11 cellular contexts compared by ENCODE assay signal in genomic region chr11:134270250-134270714, GRCh38. TPM values are rescaled to one million over a fixed set of nuclear protein-coding genes. Genes with fewer than 3 reads are reported as not detected.
DNase-seq lines count a peak whose midpoint lies in the region; ATAC-seq, FAIRE-seq and TF ChIP-seq lines count a peak whose summit lies in the region.
"Had no signal": no experiment of that assay in that cellular context is flagged by ENCODE, and none has a peak within 500 bp of the region (broad histone marks: within the 10 kb centered on the region; RNA-seq: fewer than 3 reads in every experiment).

No MANE protein-coding gene starts in this region.

- TF ChIP-seq POLR2A in HepG2 (IDR thresholded peaks at IDR 0.05; ENCODE audit: insufficient read depth in 1 of 2, low read depth in 2 of 2, low read length in 2 of 2) (no peak), right lobe of liver (IDR thresholded peaks at IDR 0.05) (no peak)

- FAIRE-seq in HepG2 (lab: Jason Lieb, UNC) (no peak), frontal cortex (lab: Jason Lieb, UNC) (no peak)
- FAIRE-seq: islet of Langerhans had no signal

- H3K9me3 ChIP-seq in HepG2 (ENCODE audit: low read length) (no peaks in the 10 kb centered on the region), right lobe of liver (no peaks in the 10 kb centered on the region)
- H3K9me3 ChIP-seq: SJSA1 had no signal

- BruUV-seq in HepG2 (replicated peaks; lab: Mats Ljungman, UMichigan), result no TSS peak

- peaks cover 10% of the 10 kb centered on the region for H3K4me1 Mint-ChIP-seq in type B pancreatic cell (ENCODE audit: unreplicated experiment)

- POLR2A ChIA-PET in HepG2 (lab: Yijun Ruan, JAX), result no interaction called here

- H3K4me1 ChIP-seq in HepG2 (ENCODE audit: insufficient read depth, low read length), result peaks cover 20% of the 10 kb centered on the region
- peaks cover 0 to 4% (median 0%) of the 10 kb centered on the region in 4 donors for H3K4me1 ChIP-seq in right lobe of liver

- H2AFZ ChIP-seq in HepG2 (ENCODE audit: low read length), result no peak overlapping the region

- H3K79me2 ChIP-seq in HepG2 (ENCODE audit: insufficient read depth, low read length), result no peaks in the 10 kb centered on the region

- TF ChIP-seq EP300 in HepG2 (IDR thresholded peaks at IDR 0.05; ENCODE audit: low read depth in 2 of 2, low read length in 2 of 2) (no peak), HepG2 (CRISPR knock-in tag; IDR thresholded peaks at IDR 0.05; ENCODE audit: borderline replicate concordance) (no peak)

- no peak for TF ChIP-seq RAD21 in HepG2 (CRISPR knock-in tag; IDR thresholded peaks at IDR 0.05)

- H3K4me3 ChIP-seq in HepG2 (replicated peaks in 1 of 3; ENCODE audit: insufficient read depth in 1 of 3, low read depth in 2 of 3, low read length in 3 of 3), result no peak overlapping the region
- no peak overlapping the region for H3K4me3 ChIP-seq in right lobe of liver
- no peak overlapping the region for H3K4me3 ChIP-seq in brain microvascular endothelial cell (ENCODE audit: low read depth, low read length)
- H3K4me3 ChIP-seq: SJSA1 had no signal

- H3K36me3 Mint-ChIP-seq in type B pancreatic cell, result no peaks in the 10 kb centered on the region

- H3K27me3 ChIP-seq in HepG2 (ENCODE audit: control insufficient read depth in 1 of 2, insufficient read depth in 2 of 2, low read length in 2 of 2) (peaks cover 0 to 21% of the 10 kb centered on the region in 2 experiments; a peak in 2 of 5 replicates), right lobe of liver (peaks cover 0 to 11% of the 10 kb centered on the region in 2 donors), brain microvascular endothelial cell (replicated peaks) (peaks cover 23% of the 10 kb centered on the region)

- 0% methylated on average over 5 of the region's 5 CpGs for WGBS in HepG2 (ENCODE audit: low lambda C conversion rate)
- WGBS in right lobe of liver (ENCODE audit: insufficient coverage, low coverage, low lambda C conversion rate, missing lambda C conversion rate), result 13% methylated on average over 1 of the region's 5 CpGs

- H3K4me2 ChIP-seq in HepG2 (ENCODE audit: low read depth, low read length), result no peak overlapping the region

- intact Hi-C loops in HepG2 (cut with micrococcal nuclease; ENCODE audit: unreplicated experiment) (no loop called here), right lobe of liver (cut with DNase I) (no loop called here)

- ATAC-seq in HepG2, result peak; percentile 60
- ATAC-seq in right lobe of liver, result no peak

- no peak overlapping the region for H3K27ac Mint-ChIP-seq in type B pancreatic cell

- H3K4me3 Mint-ChIP-seq in type B pancreatic cell, result no peak overlapping the region

- CTCF ChIA-PET in HepG2 (lab: Yijun Ruan, JAX; ENCODE audit: low intra/inter-chr PET ratio, low total read pairs), result no interaction called here

- H3K27me3 Mint-ChIP-seq in type B pancreatic cell, result peaks cover 70% of the 10 kb centered on the region

- in situ Hi-C loops in HepG2 (cut with HindIII; ENCODE audit: extremely low pct_ligation_motif_present, low pct_unique_long_range_greater_than_20kb) (no loop called here), brain microvascular endothelial cell (cut with HindIII; ENCODE audit: low pct_ligation_motif_present, low sequenced_read_pairs) (no loop called here)

- H3K9ac ChIP-seq in HepG2 (ENCODE audit: insufficient read depth, low read depth, low read length), result no peak overlapping the region

- H3K27ac ChIP-seq in HepG2 (ENCODE audit: extremely low read length, insufficient read depth, low read length), result no peak overlapping the region
- H3K27ac ChIP-seq in right lobe of liver, result no peak overlapping the region
- H3K27ac ChIP-seq in brain microvascular endothelial cell, result no peak overlapping the region
- H3K27ac ChIP-seq: SJSA1 had no signal

- TF ChIP-seq CTCF in HepG2 (CRISPR knock-in tag; IDR thresholded peaks at IDR 0.05) (peak; percentile 51), right lobe of liver (IDR thresholded peaks at IDR 0.05) (no peak), brain microvascular endothelial cell (IDR thresholded peaks at IDR 0.05; ENCODE audit: low read depth, low read length, missing control alignments) (peak; percentile 41), type B pancreatic cell (conservative IDR thresholded peaks at IDR 0.05) (peak; percentile 48)

- no peaks in the 10 kb centered on the region for H4K20me1 ChIP-seq in HepG2 (ENCODE audit: insufficient read depth, low read length)

- DNase-seq in HepG2 (ENCODE audit: low spot score), result peak; percentile 21
- no peak for DNase-seq in right lobe of liver
- DNase-seq in NCI-H226, result peak; percentile 21
- DNase-seq in brain microvascular endothelial cell, result no peak
- no peak for DNase-seq in type B pancreatic cell (ENCODE audit: extremely low spot score, unreplicated experiment)
- no peak for DNase-seq in frontal cortex (ENCODE audit: low spot score in 2 of 2)
- no peak for DNase-seq in stimulated activated CD4-positive, alpha-beta T cell treated with anti-CD3 and anti-CD28 coated beads, Interleukin-4, amount 100 ng/mL, for 1 hour
- DNase-seq in NOMO-1 treated with DMSO at 0.1 percent for 48 hours (lab: John Stamatoyannopoulos, UW; ENCODE audit: unreplicated experiment), result no peak
- DNase-seq: amygdala had no signal

- H3K9me3 Mint-ChIP-seq in type B pancreatic cell, result no peaks in the 10 kb centered on the region

- H3K36me3 ChIP-seq in HepG2 (replicated peaks in 1 of 2; ENCODE audit: control insufficient read depth in 1 of 2, insufficient read depth in 2 of 2, low read length in 2 of 2), result no peaks in the 10 kb centered on the region
- no peaks in the 10 kb centered on the region for H3K36me3 ChIP-seq in right lobe of liver
- H3K36me3 ChIP-seq in brain microvascular endothelial cell (replicated peaks), result no peaks in the 10 kb centered on the region
- H3K36me3 ChIP-seq: SJSA1 had no signal

RNA-seq across cellular contexts. Expression of gene GLB1L3, which starts 5.9 kb away (rescaled TPM):
- total RNA-seq in HepG2 (2016; rRNA removed; fragmentation: Illumina TruSeq; extraction: Trizol) (not detected in 2 replicates), right lobe of liver (not detected), type B pancreatic cell (ENCODE audit: low replicate concordance) (not detected in 2 replicates), frontal cortex (0.41 TPM)
- total RNA-seq in HepG2 (2016; cell fraction: cytosol; rRNA removed; fragmentation: Illumina TruSeq; extraction: Trizol; ENCODE audit: low read depth), result not detected in 2 replicates
- total RNA-seq in HepG2 (2016; cell fraction: insoluble cytoplasmic fraction; rRNA removed; fragmentation: Illumina TruSeq; extraction: Trizol), result not detected in 2 replicates
- total RNA-seq in HepG2 (2016; cell fraction: membrane; rRNA removed; fragmentation: Illumina TruSeq; extraction: Trizol), result not detected in 2 replicates
- not detected in 2 replicates for total RNA-seq in HepG2 (2016; cell fraction: nucleus; rRNA removed; fragmentation: Illumina TruSeq; extraction: Trizol)
- polyA plus RNA-seq in HepG2 (2011; rRNA removed), result not detected in 2 replicates
- not detected in 2 replicates for polyA plus RNA-seq in HepG2 (2011; cell fraction: cytosol; rRNA removed)
- polyA plus RNA-seq in HepG2 (2011; cell fraction: nucleus; rRNA removed), result not detected in 2 replicates
- not detected in 2 replicates for polyA plus RNA-seq in HepG2 (2012)
- polyA plus RNA-seq in HepG2 (2016; cell fraction: cytosol; fragmentation: Illumina TruSeq; extraction: Trizol; ENCODE audit: low read depth), result not detected in 2 replicates
- not detected in 2 replicates for polyA plus RNA-seq in HepG2 (2016; cell fraction: insoluble cytoplasmic fraction; fragmentation: Illumina TruSeq; extraction: Trizol; ENCODE audit: low read depth)
- polyA plus RNA-seq in HepG2 (2016; cell fraction: membrane; fragmentation: Illumina TruSeq; extraction: Trizol; ENCODE audit: low read depth), result not detected in 2 replicates
- polyA plus RNA-seq in HepG2 (2016; cell fraction: nucleus; fragmentation: Illumina TruSeq; extraction: Trizol; ENCODE audit: insufficient read depth, low read depth), result not detected in 2 replicates
- not detected in 2 replicates for polyA minus RNA-seq in HepG2 (2011; rRNA and poly(A)+ RNA removed; ENCODE audit: low replicate concordance)
- not detected in 2 replicates for polyA minus RNA-seq in HepG2 (2011; cell fraction: cytosol; rRNA and poly(A)+ RNA removed)
- not detected in 2 replicates for polyA minus RNA-seq in HepG2 (2011; cell fraction: nucleus; rRNA and poly(A)+ RNA removed)
- total RNA-seq: SJSA1 had no signal

RNA-seq across cellular contexts. Expression of gene ACAD8, which starts 16.9 kb away (rescaled TPM):
- total RNA-seq in HepG2 (2016; rRNA removed; fragmentation: Illumina TruSeq; extraction: Trizol), result 16.1 and 20.3 TPM in 2 replicates
- total RNA-seq in HepG2 (2016; cell fraction: cytosol; rRNA removed; fragmentation: Illumina TruSeq; extraction: Trizol; ENCODE audit: low read depth), result 3.4 and 4.1 TPM in 2 replicates
- 17.3 and 20.9 TPM in 2 replicates for total RNA-seq in HepG2 (2016; cell fraction: insoluble cytoplasmic fraction; rRNA removed; fragmentation: Illumina TruSeq; extraction: Trizol)
- total RNA-seq in HepG2 (2016; cell fraction: membrane; rRNA removed; fragmentation: Illumina TruSeq; extraction: Trizol), result 6.2 and 6.5 TPM in 2 replicates
- 26.6 and 27.7 TPM in 2 replicates for total RNA-seq in HepG2 (2016; cell fraction: nucleus; rRNA removed; fragmentation: Illumina TruSeq; extraction: Trizol)
- polyA plus RNA-seq in HepG2 (2011; rRNA removed), result 13.5 and 15.0 TPM in 2 replicates
- 7.3 and 8.8 TPM in 2 replicates for polyA plus RNA-seq in HepG2 (2011; cell fraction: cytosol; rRNA removed)
- 60.4 and 65.1 TPM in 2 replicates for polyA plus RNA-seq in HepG2 (2011; cell fraction: nucleus; rRNA removed)
- 9.7 and 10.7 TPM in 2 replicates for polyA plus RNA-seq in HepG2 (2012)
- 1.4 and 1.9 TPM in 2 replicates for polyA plus RNA-seq in HepG2 (2016; cell fraction: cytosol; fragmentation: Illumina TruSeq; extraction: Trizol; ENCODE audit: low read depth)
- 13.8 and 14.4 TPM in 2 replicates for polyA plus RNA-seq in HepG2 (2016; cell fraction: insoluble cytoplasmic fraction; fragmentation: Illumina TruSeq; extraction: Trizol; ENCODE audit: low read depth)
- 3.5 and 4.0 TPM in 2 replicates for polyA plus RNA-seq in HepG2 (2016; cell fraction: membrane; fragmentation: Illumina TruSeq; extraction: Trizol; ENCODE audit: low read depth)
- polyA plus RNA-seq in HepG2 (2016; cell fraction: nucleus; fragmentation: Illumina TruSeq; extraction: Trizol; ENCODE audit: insufficient read depth, low read depth), result 54.0 and 56.7 TPM in 2 replicates
- polyA minus RNA-seq in HepG2 (2011; rRNA and poly(A)+ RNA removed; ENCODE audit: low replicate concordance), result 6.4 and 13.2 TPM in 2 replicates
- polyA minus RNA-seq in HepG2 (2011; cell fraction: cytosol; rRNA and poly(A)+ RNA removed), result 4.3 and 4.6 TPM in 2 replicates
- polyA minus RNA-seq in HepG2 (2011; cell fraction: nucleus; rRNA and poly(A)+ RNA removed), result 30.1 and 33.6 TPM in 2 replicates
- total RNA-seq in right lobe of liver, result 10 to 100 TPM; 19.1 to 28.3 (median 24.4) TPM
- 26.4 and 29.8 TPM in 2 replicates for total RNA-seq in type B pancreatic cell (ENCODE audit: low replicate concordance)
- total RNA-seq in frontal cortex, result 24.5 TPM

RNA-seq across cellular contexts. Expression of gene THYN1, which starts 17.1 kb away (rescaled TPM):
- 87.6 and 124 TPM in 2 replicates for total RNA-seq in HepG2 (2016; rRNA removed; fragmentation: Illumina TruSeq; extraction: Trizol)
- 27.7 and 28.2 TPM in 2 replicates for total RNA-seq in HepG2 (2016; cell fraction: cytosol; rRNA removed; fragmentation: Illumina TruSeq; extraction: Trizol; ENCODE audit: low read depth)
- total RNA-seq in HepG2 (2016; cell fraction: insoluble cytoplasmic fraction; rRNA removed; fragmentation: Illumina TruSeq; extraction: Trizol), result 85.6 and 131 TPM in 2 replicates
- 30.8 and 33.6 TPM in 2 replicates for total RNA-seq in HepG2 (2016; cell fraction: membrane; rRNA removed; fragmentation: Illumina TruSeq; extraction: Trizol)
- total RNA-seq in HepG2 (2016; cell fraction: nucleus; rRNA removed; fragmentation: Illumina TruSeq; extraction: Trizol), result 36.1 and 37.9 TPM in 2 replicates
- 36.1 and 42.9 TPM in 2 replicates for polyA plus RNA-seq in HepG2 (2011; rRNA removed)
- polyA plus RNA-seq in HepG2 (2011; cell fraction: cytosol; rRNA removed), result 26.4 and 34.6 TPM in 2 replicates
- polyA plus RNA-seq in HepG2 (2011; cell fraction: nucleus; rRNA removed), result 36.2 and 44.1 TPM in 2 replicates
- polyA plus RNA-seq in HepG2 (2012), result 37.8 and 41.8 TPM in 2 replicates
- polyA plus RNA-seq in HepG2 (2016; cell fraction: cytosol; fragmentation: Illumina TruSeq; extraction: Trizol; ENCODE audit: low read depth), result 16.9 and 21.6 TPM in 2 replicates
- 112 and 113 TPM in 2 replicates for polyA plus RNA-seq in HepG2 (2016; cell fraction: insoluble cytoplasmic fraction; fragmentation: Illumina TruSeq; extraction: Trizol; ENCODE audit: low read depth)
- polyA plus RNA-seq in HepG2 (2016; cell fraction: membrane; fragmentation: Illumina TruSeq; extraction: Trizol; ENCODE audit: low read depth), result 19.0 and 24.5 TPM in 2 replicates
- 55.9 and 59.2 TPM in 2 replicates for polyA plus RNA-seq in HepG2 (2016; cell fraction: nucleus; fragmentation: Illumina TruSeq; extraction: Trizol; ENCODE audit: insufficient read depth, low read depth)
- 13.8 and 26.1 TPM in 2 replicates for polyA minus RNA-seq in HepG2 (2011; rRNA and poly(A)+ RNA removed; ENCODE audit: low replicate concordance)
- polyA minus RNA-seq in HepG2 (2011; cell fraction: cytosol; rRNA and poly(A)+ RNA removed), result 20.0 and 22.4 TPM in 2 replicates
- 13.6 and 18.3 TPM in 2 replicates for polyA minus RNA-seq in HepG2 (2011; cell fraction: nucleus; rRNA and poly(A)+ RNA removed)
- 10 to 100 TPM; 11.7 to 39.2 (median 20.6) TPM for total RNA-seq in right lobe of liver
- 28.7 and 44.3 TPM in 2 replicates for total RNA-seq in type B pancreatic cell (ENCODE audit: low replicate concordance)
- total RNA-seq in frontal cortex, result 44.4 TPM

RNA-seq across cellular contexts. Expression of gene VPS26B, which starts 45.8 kb away (rescaled TPM):
- total RNA-seq in HepG2 (2016; rRNA removed; fragmentation: Illumina TruSeq; extraction: Trizol), result 20.2 and 20.4 TPM in 2 replicates
- 9.3 and 11.8 TPM in 2 replicates for total RNA-seq in HepG2 (2016; cell fraction: cytosol; rRNA removed; fragmentation: Illumina TruSeq; extraction: Trizol; ENCODE audit: low read depth)
- total RNA-seq in HepG2 (2016; cell fraction: insoluble cytoplasmic fraction; rRNA removed; fragmentation: Illumina TruSeq; extraction: Trizol), result 16.6 and 21.1 TPM in 2 replicates
- 20.7 and 24.3 TPM in 2 replicates for total RNA-seq in HepG2 (2016; cell fraction: membrane; rRNA removed; fragmentation: Illumina TruSeq; extraction: Trizol)
- 18.0 and 24.8 TPM in 2 replicates for total RNA-seq in HepG2 (2016; cell fraction: nucleus; rRNA removed; fragmentation: Illumina TruSeq; extraction: Trizol)
- 23.2 and 23.6 TPM in 2 replicates for polyA plus RNA-seq in HepG2 (2011; rRNA removed)
- polyA plus RNA-seq in HepG2 (2011; cell fraction: cytosol; rRNA removed), result 18.6 and 19.4 TPM in 2 replicates
- polyA plus RNA-seq in HepG2 (2011; cell fraction: nucleus; rRNA removed), result 49.5 and 51.9 TPM in 2 replicates
- polyA plus RNA-seq in HepG2 (2012), result 16.9 and 18.9 TPM in 2 replicates
- polyA plus RNA-seq in HepG2 (2016; cell fraction: cytosol; fragmentation: Illumina TruSeq; extraction: Trizol; ENCODE audit: low read depth), result 13.9 and 19.4 TPM in 2 replicates
- 23.1 and 26.7 TPM in 2 replicates for polyA plus RNA-seq in HepG2 (2016; cell fraction: insoluble cytoplasmic fraction; fragmentation: Illumina TruSeq; extraction: Trizol; ENCODE audit: low read depth)
- polyA plus RNA-seq in HepG2 (2016; cell fraction: membrane; fragmentation: Illumina TruSeq; extraction: Trizol; ENCODE audit: low read depth), result 21.1 and 25.1 TPM in 2 replicates
- polyA plus RNA-seq in HepG2 (2016; cell fraction: nucleus; fragmentation: Illumina TruSeq; extraction: Trizol; ENCODE audit: insufficient read depth, low read depth), result 41.4 and 44.5 TPM in 2 replicates
- polyA minus RNA-seq in HepG2 (2011; rRNA and poly(A)+ RNA removed; ENCODE audit: low replicate concordance), result 31.0 and 49.4 TPM in 2 replicates
- polyA minus RNA-seq in HepG2 (2011; cell fraction: cytosol; rRNA and poly(A)+ RNA removed), result 13.7 and 15.0 TPM in 2 replicates
- 28.1 and 32.8 TPM in 2 replicates for polyA minus RNA-seq in HepG2 (2011; cell fraction: nucleus; rRNA and poly(A)+ RNA removed)
- 10 to 100 TPM; 22.6 to 33.7 (median 30.0) TPM for total RNA-seq in right lobe of liver
- 32.5 and 43.6 TPM in 2 replicates for total RNA-seq in type B pancreatic cell (ENCODE audit: low replicate concordance)
- total RNA-seq in frontal cortex, result 61.1 TPM

RNA-seq across cellular contexts. Expression of gene NCAPD3, which starts 46.5 kb away (rescaled TPM):
- total RNA-seq in HepG2 (2016; rRNA removed; fragmentation: Illumina TruSeq; extraction: Trizol) (25.6 and 33.3 TPM in 2 replicates), right lobe of liver (10 to 100 TPM; 11.9 to 21.8 (median 15.5) TPM), type B pancreatic cell (ENCODE audit: low replicate concordance) (18.0 and 33.9 TPM in 2 replicates), frontal cortex (11.0 TPM)
- total RNA-seq in HepG2 (2016; cell fraction: cytosol; rRNA removed; fragmentation: Illumina TruSeq; extraction: Trizol; ENCODE audit: low read depth), result 5.6 and 7.4 TPM in 2 replicates
- total RNA-seq in HepG2 (2016; cell fraction: insoluble cytoplasmic fraction; rRNA removed; fragmentation: Illumina TruSeq; extraction: Trizol), result 25.5 and 31.4 TPM in 2 replicates
- 9.0 and 10.1 TPM in 2 replicates for total RNA-seq in HepG2 (2016; cell fraction: membrane; rRNA removed; fragmentation: Illumina TruSeq; extraction: Trizol)
- total RNA-seq in HepG2 (2016; cell fraction: nucleus; rRNA removed; fragmentation: Illumina TruSeq; extraction: Trizol), result 44.8 and 48.3 TPM in 2 replicates
- polyA plus RNA-seq in HepG2 (2011; rRNA removed), result 18.0 and 20.7 TPM in 2 replicates
- polyA plus RNA-seq in HepG2 (2011; cell fraction: cytosol; rRNA removed), result 11.8 and 14.9 TPM in 2 replicates
- 38.8 and 47.9 TPM in 2 replicates for polyA plus RNA-seq in HepG2 (2011; cell fraction: nucleus; rRNA removed)
- 15.5 and 18.8 TPM in 2 replicates for polyA plus RNA-seq in HepG2 (2012)
- 4.1 and 6.4 TPM in 2 replicates for polyA plus RNA-seq in HepG2 (2016; cell fraction: cytosol; fragmentation: Illumina TruSeq; extraction: Trizol; ENCODE audit: low read depth)
- 23.1 and 26.0 TPM in 2 replicates for polyA plus RNA-seq in HepG2 (2016; cell fraction: insoluble cytoplasmic fraction; fragmentation: Illumina TruSeq; extraction: Trizol; ENCODE audit: low read depth)
- 6.2 and 7.0 TPM in 2 replicates for polyA plus RNA-seq in HepG2 (2016; cell fraction: membrane; fragmentation: Illumina TruSeq; extraction: Trizol; ENCODE audit: low read depth)
- polyA plus RNA-seq in HepG2 (2016; cell fraction: nucleus; fragmentation: Illumina TruSeq; extraction: Trizol; ENCODE audit: insufficient read depth, low read depth), result 56.6 and 58.9 TPM in 2 replicates
- 61.3 and 145 TPM in 2 replicates for polyA minus RNA-seq in HepG2 (2011; rRNA and poly(A)+ RNA removed; ENCODE audit: low replicate concordance)
- polyA minus RNA-seq in HepG2 (2011; cell fraction: cytosol; rRNA and poly(A)+ RNA removed), result 10.8 and 18.3 TPM in 2 replicates
- 50.2 and 62.6 TPM in 2 replicates for polyA minus RNA-seq in HepG2 (2011; cell fraction: nucleus; rRNA and poly(A)+ RNA removed)

Comparison
In these comparisons a context has a peak if more than half of its experiments do, and no peak if none do; other contexts are left out.
1. DNase-seq: peak in HepG2 (single experiment) and NCI-H226 (single experiment); none in right lobe of liver (0 of 3), brain microvascular endothelial cell (single experiment), type B pancreatic cell (single experiment), frontal cortex (0 of 2), stimulated activated CD4-positive, alpha-beta T cell treated with anti-CD3 and anti-CD28 coated beads, Interleukin-4, amount 100 ng/mL, for 1 hour (single experiment) and NOMO-1 treated with DMSO at 0.1 percent for 48 hours (single experiment).
2. CTCF ChIP-seq: peak in HepG2 (single experiment), brain microvascular endothelial cell (single experiment) and type B pancreatic cell (single experiment); none in right lobe of liver (0 of 4).